In the genomic region with DNA sequence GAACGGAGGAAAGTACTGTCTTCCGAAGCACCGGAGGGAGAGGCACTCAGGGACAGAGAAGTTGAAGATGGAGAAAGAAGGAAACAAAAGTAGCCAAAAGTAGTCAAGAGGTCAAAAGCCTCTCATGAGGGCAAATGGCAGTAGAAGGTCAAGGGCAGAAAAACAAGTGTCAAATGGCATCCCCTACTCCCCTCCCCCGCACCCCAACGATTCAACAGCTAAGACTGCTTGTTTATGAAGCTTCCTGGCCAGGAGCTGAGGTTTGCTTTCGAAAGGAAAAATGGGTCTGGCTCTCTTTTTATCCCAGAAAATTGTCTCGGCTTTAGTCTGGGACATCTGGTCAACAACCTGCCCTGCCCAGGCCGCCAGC, we compare ENCODE assay signal across 9 cellular contexts. TPM values are rescaled to one million over a fixed set of nuclear protein-coding genes. Genes with fewer than 3 reads are reported as not detected.
A peak's percentile ranks its signal among the peaks of the same experiment; 100 is the strongest.
DNase-seq lines count a peak whose midpoint lies in the region; ATAC-seq and TF ChIP-seq lines count a peak whose summit lies in the region.
"Had no signal": no experiment of that assay in that cellular context is flagged by ENCODE, and none has a peak within 500 bp of the region (broad histone marks: within the 10 kb centered on the region; RNA-seq: fewer than 3 reads in every experiment).

No MANE protein-coding gene starts in this region.

- H3K9me3 ChIP-seq in heart left ventricle = no peaks in the 10 kb centered on the region
- no peaks in the 10 kb centered on the region for H3K9me3 ChIP-seq in transverse colon

- TF ChIP-seq POLR2A in heart left ventricle (IDR thresholded peaks at IDR 0.05) (no peak), transverse colon (IDR thresholded peaks at IDR 0.05) (no peak)

- H3K36me3 ChIP-seq in heart left ventricle (peaks cover 0 to 22% (median 11%) of the 10 kb centered on the region in 9 donors), brain microvascular endothelial cell (replicated peaks) (peaks cover 2% of the 10 kb centered on the region), transverse colon (no peaks in the 10 kb centered on the region)

- no peak for TF ChIP-seq EP300 in transverse colon (IDR thresholded peaks at IDR 0.05; ENCODE audit: low read depth)

- H3K4me1 ChIP-seq in heart left ventricle (peaks cover 0 to 48% (median 25%) of the 10 kb centered on the region in 12 donors), transverse colon (peaks cover 22 to 51% (median 36%) of the 10 kb centered on the region in 4 donors)

- 52 to 55% (median 53%) methylated on average over 8 of the region's 8 CpGs for WGBS in heart left ventricle, 4 donors
- WGBS in transverse colon (ENCODE audit: low coverage in 1 of 2), 2 donors = 58 to 62% methylated on average over 6 to 8 of the region's 8 CpGs

- H3K27ac Mint-ChIP-seq in mesothelial cell of epicardium = no peak overlapping the region

- H3K27me3 Mint-ChIP-seq in mesothelial cell of epicardium (ENCODE audit: low read depth) = peaks cover 70% of the 10 kb centered on the region

- no peaks in the 10 kb centered on the region for H3K9me3 Mint-ChIP-seq in mesothelial cell of epicardium

- peaks cover 29% of the 10 kb centered on the region for H3K4me1 Mint-ChIP-seq in mesothelial cell of epicardium

- H3K27me3 ChIP-seq in heart left ventricle = peaks cover 31 to 55% (median 47%) of the 10 kb centered on the region in 9 donors
- H3K27me3 ChIP-seq in brain microvascular endothelial cell (replicated peaks) = peaks cover 37% of the 10 kb centered on the region
- peaks cover 58% of the 10 kb centered on the region for H3K27me3 ChIP-seq in transverse colon

- H3K4me3 Mint-ChIP-seq in mesothelial cell of epicardium = peak overlapping the region; percentile 38

- DNase-seq in heart left ventricle = no peak
- DNase-seq in left ventricle myocardium superior = no peak
- DNase-seq in brain microvascular endothelial cell = no peak
- DNase-seq in mesothelial cell of epicardium (ENCODE audit: low spot score in 2 of 2, unreplicated experiment in 2 of 2) = no peak
- DNase-seq in transverse colon = no peak
- DNase-seq in GOT3 (lab: John Stamatoyannopoulos, UW) = no peak
- DNase-seq in DMS53 (lab: John Stamatoyannopoulos, UW) = no peak
- no peak for DNase-seq in NCI-H82 (lab: John Stamatoyannopoulos, UW)

- H3K4me3 ChIP-seq in heart left ventricle = peak overlapping the region; percentile 26 to 65 (median 49)
- peak overlapping the region; percentile 54 for H3K4me3 ChIP-seq in brain microvascular endothelial cell (ENCODE audit: low read depth, low read length)
- peak overlapping the region; percentile 8 to 55 (median 32) for H3K4me3 ChIP-seq in transverse colon

- intact Hi-C loops in heart left ventricle (cut with DNase I) = no loop called here
- intact Hi-C loops in left ventricle myocardium superior (cut with micrococcal nuclease) = no loop called here
- intact Hi-C loops in transverse colon (cut with DNase I; ENCODE audit: low total_unique reads) = no loop called here

- ATAC-seq in heart left ventricle (no peak), left ventricle myocardium superior (no peak)

- in situ Hi-C loops in brain microvascular endothelial cell (cut with HindIII; ENCODE audit: low pct_ligation_motif_present, low sequenced_read_pairs) = no loop called here
- in situ Hi-C loops in transverse colon (cut with MboI; ENCODE audit: low pct_ligation_motif_present in 1 of 4, low pct_unique_long_range_greater_than_20kb in 1 of 4, low sequenced_read_pairs in 3 of 4) = no loop called here

- H3K27ac ChIP-seq in heart left ventricle = no peak overlapping the region
- H3K27ac ChIP-seq in brain microvascular endothelial cell = no peak overlapping the region
- no peak overlapping the region for H3K27ac ChIP-seq in transverse colon

- TF ChIP-seq CTCF in heart left ventricle (IDR thresholded peaks at IDR 0.05) (no peak), brain microvascular endothelial cell (IDR thresholded peaks at IDR 0.05; ENCODE audit: low read depth, low read length, missing control alignments) (no peak), mesothelial cell of epicardium (IDR thresholded peaks at IDR 0.05; ENCODE audit: unreplicated experiment) (no peak), transverse colon (IDR thresholded peaks at IDR 0.05) (no peak)

- H3K36me3 Mint-ChIP-seq in mesothelial cell of epicardium = peaks cover 1% of the 10 kb centered on the region

RNA-seq across cellular contexts. Expression of gene TBR1, which starts 2.1 kb away (rescaled TPM):
- total RNA-seq in heart left ventricle = 1 to 10 TPM in 1 of 9 donors, not detected in 8; 1.0 TPM
- polyA plus RNA-seq in heart left ventricle = not detected
- total RNA-seq in left ventricle myocardium superior = not detected
- total RNA-seq in mesothelial cell of epicardium = 0.09 to 0.13 TPM in 2 of 3 replicates, not detected in the other
- total RNA-seq in transverse colon = not detected
- total RNA-seq: lung microvascular endothelial cell had no signal
